8 cellular contexts compared by ENCODE assay signal in genomic region chr18:12991839-12992216, GRCh38. TPM values are rescaled to one million over a fixed set of nuclear protein-coding genes. Genes with fewer than 3 reads are reported as not detected.
DNase-seq lines count a peak whose midpoint lies in the region; ATAC-seq, FAIRE-seq and TF ChIP-seq lines count a peak whose summit lies in the region.

No MANE protein-coding gene starts in this region.

- H3K4me1 ChIP-seq in left ventricle myocardium inferior (peaks cover 45% of the 10 kb centered on the region), GM12878 (ENCODE audit: control insufficient read depth, insufficient read depth, low read length) (peaks cover 17% of the 10 kb centered on the region), lung (ENCODE audit: control insufficient read depth in 2 of 2, insufficient read depth in 2 of 2, low read length in 2 of 2) (peaks cover 2 to 17% of the 10 kb centered on the region in 2 donors), vagina (peaks cover 21% of the 10 kb centered on the region)

- ATAC-seq in GM12878, result no peak
- no peak for ATAC-seq in lung (ENCODE audit: insufficient read depth, low FRiP score)

- peak overlapping the region; percentile 89 for H3K4me2 ChIP-seq in GM12878 (ENCODE audit: control insufficient read depth, insufficient read depth)

- POLR2A ChIA-PET in GM12878 (lab: Charles Lee), result interaction anchor here (1.2 to 1.9 kb wide), 3 partner anchors 9 to 614 kb away, joined by 3 to 5 read pairs (median 4); partner anchors contain the start of gene AFG3L2

- H3K4me3 ChIP-seq in left ventricle myocardium inferior (peak overlapping the region; percentile 91), GM12878 (peak overlapping the region; percentile 76), lung (peak overlapping the region; percentile 89), vagina (peak overlapping the region; percentile 74 to 90)

- H3K27me3 ChIP-seq in left ventricle myocardium inferior (ENCODE audit: low read depth), result no peaks in the 10 kb centered on the region
- no peaks in the 10 kb centered on the region for H3K27me3 ChIP-seq in GM12878 (replicated peaks in 1 of 2; ENCODE audit: control insufficient read depth in 2 of 2, insufficient read depth in 2 of 2, low read length in 1 of 2)
- H3K27me3 ChIP-seq in lung (ENCODE audit: control insufficient read depth, insufficient read depth), result no peaks in the 10 kb centered on the region
- H3K27me3 ChIP-seq in vagina, result no peaks in the 10 kb centered on the region

- SMC1A ChIA-PET in GM12878 (lab: Charles Lee; ENCODE audit: uncharacterized antibody, unreplicated experiment), result interaction anchor here (1.7 kb wide), 1 partner anchor 8 kb away, joined by 8 read pairs; no protein-coding TSS in a partner anchor

- DNase-seq in left ventricle myocardium inferior (no peak), cardiac septum (ENCODE audit: low spot score) (no peak), GM12878 (ENCODE audit: low read depth, low spot score) (no peak), lung (ENCODE audit: low spot score) (no peak), vagina (ENCODE audit: extremely low spot score in 2 of 2) (no peak), SW 1271 (lab: John Stamatoyannopoulos, UW) (no peak), COLO829 (ENCODE audit: low spot score) (no peak), NCI-H2081 treated with DMSO at 0.1 percent for 48 hours (lab: John Stamatoyannopoulos, UW) (no peak)

- peak overlapping the region; percentile 95 for H3K9ac ChIP-seq in GM12878 (ENCODE audit: control insufficient read depth, insufficient read depth, low read length)

- H3K27ac ChIP-seq in left ventricle myocardium inferior (replicated peaks), result peak overlapping the region; percentile 94
- H3K27ac ChIP-seq in GM12878 (ENCODE audit: control insufficient read depth, insufficient read depth), result peak overlapping the region; percentile 94
- peak overlapping the region; percentile 91 to 97 for H3K27ac ChIP-seq in lung (ENCODE audit: low read depth in 1 of 2, low read length in 1 of 2)
- H3K27ac ChIP-seq in vagina, result peak overlapping the region; percentile 84

- FAIRE-seq in GM12878 (lab: Jason Lieb, UNC), result no peak

- TF ChIP-seq CTCF in left ventricle myocardium inferior (IDR thresholded peaks at IDR 0.05; ENCODE audit: borderline replicate concordance) (no peak), GM12878 (IDR thresholded peaks at IDR 0.05 in 2 of 3, conservative IDR thresholded peaks at IDR 0.05 in 1 of 3; ENCODE audit: control insufficient read depth in 2 of 3, extremely low read depth in 1 of 3, insufficient read depth in 1 of 3, low read depth in 3 of 3, low read length in 3 of 3) (no peak), lung (IDR thresholded peaks at IDR 0.05; ENCODE audit: control extremely low read depth, extremely low read depth) (no peak), vagina (IDR thresholded peaks at IDR 0.05) (no peak)

- 0% methylated on average over 8 of the region's 8 CpGs for WGBS in GM12878 (ENCODE audit: insufficient coverage, insufficient replicate concordance, low lambda C conversion rate, missing lambda C conversion rate)
- WGBS in lung, 2 donors, result 1 to 2% methylated on average over 8 of the region's 8 CpGs

- RAD21 ChIA-PET in GM12878 (lab: Charles Lee; ENCODE audit: unreplicated experiment), result no interaction called here

- no peaks in the 10 kb centered on the region for H3K9me3 ChIP-seq in left ventricle myocardium inferior (replicated peaks)
- no peaks in the 10 kb centered on the region; the same call in 2 of the 3 replicates for H3K9me3 ChIP-seq in GM12878 (replicated peaks; ENCODE audit: control insufficient read depth, insufficient read depth, low read length)
- H3K9me3 ChIP-seq in lung (ENCODE audit: control insufficient read depth in 2 of 2, insufficient read depth in 1 of 2, low read length in 1 of 2), result no peaks in the 10 kb centered on the region
- no peaks in the 10 kb centered on the region for H3K9me3 ChIP-seq in vagina

- no peak for TF ChIP-seq EP300 in GM12878 (IDR thresholded peaks at IDR 0.05; ENCODE audit: borderline replicate concordance in 1 of 2, control insufficient read depth in 1 of 2, low read depth in 2 of 2, low read length in 2 of 2)

- no peaks in the 10 kb centered on the region for H4K20me1 ChIP-seq in GM12878 (ENCODE audit: control insufficient read depth, insufficient read depth)

- no peak for TF ChIP-seq RAD21 in GM12878 (IDR thresholded peaks at IDR 0.05; ENCODE audit: insufficient read depth, low read depth, low read length)

- CTCF ChIA-PET in GM12878 (lab: Yijun Ruan, JAX), result interaction anchor here (1.4 to 1.7 kb wide), 2 partner anchors 8 to 12 kb away, joined by 3 to 7 read pairs; no protein-coding TSS in a partner anchor

- no peak for TF ChIP-seq POLR2A in GM12878 (IDR thresholded peaks at IDR 0.05; ENCODE audit: low read depth, low read length)
- TF ChIP-seq POLR2A in vagina (IDR thresholded peaks at IDR 0.05), result no peak

- no TSS peak for BruUV-seq in GM12878 (replicated peaks; lab: Mats Ljungman, UMichigan)

- in situ Hi-C loops in GM12878 (cut with MboI), result no loop called here

- intact Hi-C loops in left ventricle myocardium inferior (cut with micrococcal nuclease), result no loop called here
- intact Hi-C loops in cardiac septum (cut with DNase I), result loop anchor here (5.0 kb wide), 1 partner anchor 110 kb away; the partner anchor contains the start of gene PTPN2
- intact Hi-C loops in GM12878 (cut with micrococcal nuclease; ENCODE audit: unreplicated experiment), result loop anchor here (2.0 to 10.0 kb wide), 5 partner anchors 41 to 743 kb away; partner anchors contain the start of gene PTPN2
- intact Hi-C loops in vagina (cut with DNase I), result no loop called here

- H2AFZ ChIP-seq in GM12878 (ENCODE audit: control insufficient read depth, low read depth, low read length), result peak overlapping the region; percentile 93

- peaks cover 57% of the 10 kb centered on the region for H3K79me2 ChIP-seq in GM12878 (ENCODE audit: control insufficient read depth, insufficient read depth, low read length)

- no peaks in the 10 kb centered on the region for H3K36me3 ChIP-seq in left ventricle myocardium inferior
- H3K36me3 ChIP-seq in GM12878 (ENCODE audit: control insufficient read depth in 2 of 2, insufficient read depth in 2 of 2, low read length in 1 of 2), result peaks cover 0 to 8% of the 10 kb centered on the region in 2 experiments; a peak in 2 of 4 replicates
- H3K36me3 ChIP-seq in lung (ENCODE audit: control insufficient read depth in 2 of 2, insufficient read depth in 2 of 2, low read length in 2 of 2), result peaks cover 0 to 3% of the 10 kb centered on the region in 2 donors
- H3K36me3 ChIP-seq in vagina, result no peaks in the 10 kb centered on the region

TF ChIP-seq in GM12878, 131 proteins besides CTCF, POLR2A, EP300 and RAD21 (continues in another document):
- TF ChIP-seq RFX5 (IDR thresholded peaks at IDR 0.05; ENCODE audit: low read depth, low read length) (no peak), SIX5 (IDR thresholded peaks at IDR 0.05; ENCODE audit: low read depth, low read length, severe bottlenecking) (no peak), TAF1 (IDR thresholded peaks at IDR 0.05; ENCODE audit: borderline replicate concordance, low read depth, low read length) (no peak)

RNA-seq across cellular contexts. Expression of gene CEP192, which starts 0.7 kb away (rescaled TPM):
- 25.6 TPM for total RNA-seq in left ventricle myocardium inferior
- 28.5 TPM for total RNA-seq in cardiac septum
- total RNA-seq in GM12878 (2013; cell fraction: nucleolus; rRNA removed), result 192 and 194 TPM in 2 replicates
- 33.9 and 37.5 TPM in 2 replicates for total RNA-seq in GM12878 (2014; rRNA removed)
- 37.6 and 39.7 TPM in 2 replicates for total RNA-seq in GM12878 (2014; rRNA removed; fragmentation: Illumina TruSeq; extraction: Trizol)
- total RNA-seq in GM12878 (2021), result 30.8 and 31.1 TPM in 2 replicates
- polyA plus RNA-seq in GM12878 (2011; ENCODE audit: low read depth), result 21.1 TPM
- polyA plus RNA-seq in GM12878 (2011; rRNA removed), result 58.2 and 81.8 TPM in 2 replicates
- 31.1 and 31.2 TPM in 2 replicates for polyA plus RNA-seq in GM12878 (2011; cell fraction: cytosol; rRNA removed)
- 97.1 and 118 TPM in 2 replicates for polyA plus RNA-seq in GM12878 (2011; cell fraction: nucleus; rRNA removed)
- 17.6 and 21.8 TPM in 2 replicates for polyA plus RNA-seq in GM12878 (2012)
- 32.6 and 39.7 TPM in 2 replicates for polyA plus RNA-seq in GM12878 (2014; fragmentation: Illumina TruSeq; extraction: Trizol)
- polyA plus RNA-seq in GM12878 (2014; fragmentation: Nextera tagmentation; extraction: Ambion mirVana), result 10 to 100 TPM; 15.4 to 24.5 TPM
- 25.6 and 28.1 TPM in 2 replicates for polyA plus RNA-seq in GM12878 (2014; rRNA removed)
- polyA plus RNA-seq in GM12878 (2016; fragmentation: Nextera tagmentation; extraction: Ambion mirVana), result 10 to 100 TPM; 21.2 to 22.2 TPM
- polyA minus RNA-seq in GM12878 (2011; rRNA and poly(A)+ RNA removed), result 80.1 and 95.5 TPM in 2 replicates
- polyA minus RNA-seq in GM12878 (2011; cell fraction: cytosol; rRNA and poly(A)+ RNA removed), result 26.3 and 28.4 TPM in 2 replicates
- polyA minus RNA-seq in GM12878 (2011; cell fraction: nucleus; rRNA and poly(A)+ RNA removed), result 69.6 and 88.0 TPM in 2 replicates
- total RNA-seq in lung, result 10 to 100 TPM; 19.0 to 43.0 TPM
- polyA plus RNA-seq in lung, result 10 to 100 TPM in 1 of 2 donors, 1 to 10 TPM in 1; 8.0 to 14.2 TPM
- 17.9 TPM for total RNA-seq in vagina

RNA-seq across cellular contexts. Expression of gene SEH1L, which starts 44.0 kb away (rescaled TPM):
- total RNA-seq in left ventricle myocardium inferior (18.1 TPM), cardiac septum (21.0 TPM), GM12878 (2014; rRNA removed) (28.1 and 36.2 TPM in 2 replicates), GM12878 (2014; rRNA removed; fragmentation: Illumina TruSeq; extraction: Trizol) (39.7 and 43.1 TPM in 2 replicates), GM12878 (2021) (66.5 and 70.2 TPM in 2 replicates), lung (10 to 100 TPM; 27.9 to 43.8 TPM), vagina (28.0 TPM)
- 72.1 and 84.6 TPM in 2 replicates for total RNA-seq in GM12878 (2013; cell fraction: nucleolus; rRNA removed)
- polyA plus RNA-seq in GM12878 (2011; ENCODE audit: low read depth), result 16.1 TPM
- polyA plus RNA-seq in GM12878 (2011; rRNA removed) (109 and 120 TPM in 2 replicates), GM12878 (2014; fragmentation: Illumina TruSeq; extraction: Trizol) (53.2 and 59.5 TPM in 2 replicates), GM12878 (2014; fragmentation: Nextera tagmentation; extraction: Ambion mirVana) (10 to 100 TPM; 27.5 to 52.4 TPM), GM12878 (2014; rRNA removed) (35.8 and 39.8 TPM in 2 replicates), GM12878 (2016; fragmentation: Nextera tagmentation; extraction: Ambion mirVana) (10 to 100 TPM; 80.2 to 84.1 TPM), lung (10 to 100 TPM; 24.2 to 24.9 TPM)
- 87.0 and 98.0 TPM in 2 replicates for polyA plus RNA-seq in GM12878 (2011; cell fraction: cytosol; rRNA removed)
- polyA plus RNA-seq in GM12878 (2011; cell fraction: nucleus; rRNA removed), result 41.8 and 49.0 TPM in 2 replicates
- 25.5 and 27.9 TPM in 2 replicates for polyA plus RNA-seq in GM12878 (2012)
- polyA minus RNA-seq in GM12878 (2011; rRNA and poly(A)+ RNA removed), result 143 and 207 TPM in 2 replicates
- 37.8 and 48.3 TPM in 2 replicates for polyA minus RNA-seq in GM12878 (2011; cell fraction: cytosol; rRNA and poly(A)+ RNA removed)
- 18.1 and 26.1 TPM in 2 replicates for polyA minus RNA-seq in GM12878 (2011; cell fraction: nucleus; rRNA and poly(A)+ RNA removed)

Comparison
In these comparisons a context has a peak if more than half of its experiments do, and no peak if none do; other contexts are left out.
1. intact Hi-C loops: an anchor here in cardiac septum (5.0 kb wide) and GM12878 (2.0 to 10.0 kb wide); none called in left ventricle myocardium inferior and vagina.